Comparison of ENCODE assay signal across 13 cellular contexts in the genomic region with DNA sequence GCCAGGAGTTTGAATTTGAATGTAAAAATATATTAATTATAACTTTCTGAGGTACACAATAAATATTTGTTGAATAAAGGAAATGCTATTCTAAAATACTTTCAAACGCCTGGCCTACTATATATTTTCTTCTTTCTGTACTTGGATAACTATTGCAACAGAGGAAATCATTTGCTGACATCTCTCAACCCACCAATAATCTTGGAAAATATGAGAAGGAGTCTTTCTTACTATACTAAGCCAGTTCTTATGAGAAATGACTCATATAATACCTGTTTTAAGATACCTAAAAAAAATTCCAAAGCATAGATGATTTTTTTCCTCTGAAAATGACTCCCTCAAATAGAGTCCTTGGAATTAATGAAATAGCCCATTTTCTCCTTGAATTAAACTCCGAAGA.
DNase-seq lines count a peak whose midpoint lies in the region; ATAC-seq lines count a peak whose summit lies in the region.
"Had no signal": no experiment of that assay in that cellular context is flagged by ENCODE, and none has a peak within 500 bp of the region (broad histone marks: within the 10 kb centered on the region; RNA-seq: fewer than 3 reads in every experiment).

No MANE protein-coding gene starts in this region.

- POLR2A ChIA-PET in activated CD4-positive, alpha-beta T cell treated with anti-CD3 and anti-CD28 coated beads for 36 hours (lab: Charles Lee), result no interaction called here

- no peaks in the 10 kb centered on the region for H3K27me3 Mint-ChIP-seq in activated CD4-positive, alpha-beta T cell treated with anti-CD3 and anti-CD28 coated beads for 36 hours
- no peaks in the 10 kb centered on the region for H3K27me3 Mint-ChIP-seq in activated T-cell treated with anti-CD3 and anti-CD28 coated beads, Interleukin-2, amount 50 U/mL, for 72 hours (ENCODE audit: low read depth)
- H3K27me3 Mint-ChIP-seq in activated T-helper 1 cell treated with anti-CD3 and anti-CD28 coated beads, Interleukin-12 subunit alpha, Interleukin-12 subunit beta, Interleukin-2, Interleukin-4 antibody, amounts not matched to agents 30 ng/mL and 10 ng/mL and 1 ng/mL, durations not matched to agents 14 hours and 24 hours and 36 hours (ENCODE audit: insufficient read depth), result no peaks in the 10 kb centered on the region
- H3K27me3 Mint-ChIP-seq in stimulated activated naive CD8-positive, alpha-beta T cell treated with anti-CD3 and anti-CD28 coated beads, Interleukin-15, amount 100 ng/mL, for 72 hours, result no peaks in the 10 kb centered on the region
- H3K27me3 Mint-ChIP-seq: CD4-positive, CD25-positive, alpha-beta regulatory T cell had no signal

- H3K4me3 Mint-ChIP-seq in activated CD4-positive, alpha-beta T cell treated with anti-CD3 and anti-CD28 coated beads for 36 hours, result no peak overlapping the region
- H3K4me3 Mint-ChIP-seq in activated T-cell treated with anti-CD3 and anti-CD28 coated beads, Interleukin-2, amount 50 U/mL, for 72 hours, result peak overlapping the region in 1 of 2 donors; percentile 2
- H3K4me3 Mint-ChIP-seq in activated T-helper 1 cell treated with anti-CD3 and anti-CD28 coated beads, Interleukin-12 subunit alpha, Interleukin-12 subunit beta, Interleukin-2, Interleukin-4 antibody, amounts not matched to agents 30 ng/mL and 10 ng/mL and 1 ng/mL, durations not matched to agents 14 hours and 24 hours and 36 hours, result no peak overlapping the region
- H3K4me3 Mint-ChIP-seq in stimulated activated naive CD8-positive, alpha-beta T cell treated with anti-CD3 and anti-CD28 coated beads, Interleukin-15, amount 100 ng/mL, for 72 hours, result no peak overlapping the region
- H3K4me3 Mint-ChIP-seq: CD4-positive, CD25-positive, alpha-beta regulatory T cell; HFFc6 had no signal

- H3K4me1 Mint-ChIP-seq in activated CD4-positive, alpha-beta T cell treated with anti-CD3 and anti-CD28 coated beads for 36 hours, result peaks cover 42% of the 10 kb centered on the region
- H3K4me1 Mint-ChIP-seq in activated T-cell treated with anti-CD3 and anti-CD28 coated beads, Interleukin-2, amount 50 U/mL, for 72 hours (ENCODE audit: low read depth), result peaks cover 34% of the 10 kb centered on the region
- H3K4me1 Mint-ChIP-seq in activated T-helper 1 cell treated with anti-CD3 and anti-CD28 coated beads, Interleukin-12 subunit alpha, Interleukin-12 subunit beta, Interleukin-2, Interleukin-4 antibody, amounts not matched to agents 30 ng/mL and 10 ng/mL and 1 ng/mL, durations not matched to agents 14 hours and 24 hours and 36 hours (ENCODE audit: low read depth), result peaks cover 18% of the 10 kb centered on the region
- peaks cover 32% of the 10 kb centered on the region for H3K4me1 Mint-ChIP-seq in stimulated activated naive CD8-positive, alpha-beta T cell treated with anti-CD3 and anti-CD28 coated beads, Interleukin-15, amount 100 ng/mL, for 72 hours

- peaks cover 1% of the 10 kb centered on the region for H3K9me3 Mint-ChIP-seq in activated CD4-positive, alpha-beta T cell treated with anti-CD3 and anti-CD28 coated beads for 36 hours (ENCODE audit: low read depth)
- H3K9me3 Mint-ChIP-seq in activated T-cell treated with anti-CD3 and anti-CD28 coated beads, Interleukin-2, amount 50 U/mL, for 72 hours, result no peaks in the 10 kb centered on the region
- H3K9me3 Mint-ChIP-seq in activated T-helper 1 cell treated with anti-CD3 and anti-CD28 coated beads, Interleukin-12 subunit alpha, Interleukin-12 subunit beta, Interleukin-2, Interleukin-4 antibody, amounts not matched to agents 30 ng/mL and 10 ng/mL and 1 ng/mL, durations not matched to agents 14 hours and 24 hours and 36 hours, result peaks cover 6% of the 10 kb centered on the region
- no peaks in the 10 kb centered on the region for H3K9me3 Mint-ChIP-seq in stimulated activated naive CD8-positive, alpha-beta T cell treated with anti-CD3 and anti-CD28 coated beads, Interleukin-15, amount 100 ng/mL, for 72 hours
- H3K9me3 Mint-ChIP-seq: CD4-positive, CD25-positive, alpha-beta regulatory T cell; HFFc6 had no signal

- ATAC-seq in activated CD4-positive, alpha-beta T cell treated with anti-CD3 and anti-CD28 coated beads for 36 hours, result peak; percentile 48
- ATAC-seq in activated T-cell treated with anti-CD3 and anti-CD28 coated beads, Interleukin-2, amount 50 U/mL, for 72 hours (replicated peaks in 1 of 2), result peak; percentile 58 to 67
- peak; percentile 61 for ATAC-seq in stimulated activated naive CD8-positive, alpha-beta T cell treated with anti-CD3 and anti-CD28 coated beads, Interleukin-15, amount 100 ng/mL, for 72 hours

- no peak for DNase-seq in activated CD4-positive, alpha-beta T cell treated with anti-CD3 and anti-CD28 coated beads for 36 hours
- no peak for DNase-seq in activated CD4-positive, alpha-beta T cell treated with anti-CD3 and anti-CD28 coated beads for 1 hour
- DNase-seq in activated T-cell treated with anti-CD3 and anti-CD28 coated beads, Interleukin-2, amount 50 U/mL, for 72 hours, result no peak
- no peak for DNase-seq in activated T-cell treated with anti-CD3 and anti-CD28 coated beads, Interleukin-2, amount 50 U/mL, for 48 hours
- DNase-seq in activated T-helper 1 cell treated with anti-CD3 and anti-CD28 coated beads, Interleukin-12 subunit alpha, Interleukin-12 subunit beta, Interleukin-2, Interleukin-4 antibody, amounts not matched to agents 30 ng/mL and 10 ng/mL and 1 ng/mL, durations not matched to agents 14 hours and 24 hours and 36 hours (ENCODE audit: low spot score), result no peak
- DNase-seq in stimulated activated naive CD8-positive, alpha-beta T cell treated with anti-CD3 and anti-CD28 coated beads, Interleukin-15, amount 100 ng/mL, for 72 hours, result no peak
- no peak for DNase-seq in stimulated activated CD4-positive, alpha-beta T cell treated with anti-CD3 and anti-CD28 coated beads, Interleukin-4, amount 100 ng/mL, for 24 hours
- DNase-seq: 8988T; ACHN; CD4-positive, CD25-positive, alpha-beta regulatory T cell; DMS53; GF-D8; HFFc6 had no signal

- peak overlapping the region; percentile 71 for H3K27ac Mint-ChIP-seq in activated CD4-positive, alpha-beta T cell treated with anti-CD3 and anti-CD28 coated beads for 36 hours
- peak overlapping the region; percentile 44 for H3K27ac Mint-ChIP-seq in activated T-cell treated with anti-CD3 and anti-CD28 coated beads, Interleukin-2, amount 50 U/mL, for 72 hours
- H3K27ac Mint-ChIP-seq in activated T-helper 1 cell treated with anti-CD3 and anti-CD28 coated beads, Interleukin-12 subunit alpha, Interleukin-12 subunit beta, Interleukin-2, Interleukin-4 antibody, amounts not matched to agents 30 ng/mL and 10 ng/mL and 1 ng/mL, durations not matched to agents 14 hours and 24 hours and 36 hours, result peak overlapping the region; percentile 74
- no peak overlapping the region for H3K27ac Mint-ChIP-seq in stimulated activated naive CD8-positive, alpha-beta T cell treated with anti-CD3 and anti-CD28 coated beads, Interleukin-15, amount 100 ng/mL, for 72 hours
- H3K27ac Mint-ChIP-seq: CD4-positive, CD25-positive, alpha-beta regulatory T cell; HFFc6 had no signal

- H3K36me3 Mint-ChIP-seq in activated CD4-positive, alpha-beta T cell treated with anti-CD3 and anti-CD28 coated beads for 36 hours (ENCODE audit: low read depth), result peaks cover 22% of the 10 kb centered on the region
- H3K36me3 Mint-ChIP-seq in activated T-cell treated with anti-CD3 and anti-CD28 coated beads, Interleukin-2, amount 50 U/mL, for 72 hours (ENCODE audit: insufficient read depth in 2 of 2), result peaks cover 3% of the 10 kb centered on the region in 2 donors
- H3K36me3 Mint-ChIP-seq in activated T-helper 1 cell treated with anti-CD3 and anti-CD28 coated beads, Interleukin-12 subunit alpha, Interleukin-12 subunit beta, Interleukin-2, Interleukin-4 antibody, amounts not matched to agents 30 ng/mL and 10 ng/mL and 1 ng/mL, durations not matched to agents 14 hours and 24 hours and 36 hours (ENCODE audit: low read depth), result peaks cover 17% of the 10 kb centered on the region

- intact Hi-C loops in activated CD4-positive, alpha-beta T cell treated with anti-CD3 and anti-CD28 coated beads for 36 hours (cut with DNase I, micrococcal nuclease), result loop anchor here (1.0 kb wide), 3 partner anchors 13 to 58 kb away; no protein-coding TSS in a partner anchor
- intact Hi-C loops in activated T-helper 1 cell treated with anti-CD3 and anti-CD28 coated beads, Interleukin-12 subunit alpha, Interleukin-12 subunit beta, Interleukin-2, Interleukin-4 antibody, amounts not matched to agents 30 ng/mL and 10 ng/mL and 1 ng/mL, durations not matched to agents 14 hours and 24 hours and 36 hours (cut with micrococcal nuclease), result loop anchor here (1.0 kb wide), 2 partner anchors 13 to 33 kb away; no protein-coding TSS in a partner anchor

- CTCF ChIA-PET in activated CD4-positive, alpha-beta T cell treated with anti-CD3 and anti-CD28 coated beads for 36 hours (lab: Charles Lee), result no interaction called here

Comparison
In these comparisons a context has a peak if more than half of its experiments do, and no peak if none do; other contexts are left out.
1. H3K27ac Mint-ChIP-seq: peak in activated CD4-positive, alpha-beta T cell treated with anti-CD3 and anti-CD28 coated beads for 36 hours (single experiment), activated T-cell treated with anti-CD3 and anti-CD28 coated beads, Interleukin-2, amount 50 U/mL, for 72 hours (single experiment) and activated T-helper 1 cell treated with anti-CD3 and anti-CD28 coated beads, Interleukin-12 subunit alpha, Interleukin-12 subunit beta, Interleukin-2, Interleukin-4 antibody, amounts not matched to agents 30 ng/mL and 10 ng/mL and 1 ng/mL, durations not matched to agents 14 hours and 24 hours and 36 hours (single experiment); none in stimulated activated naive CD8-positive, alpha-beta T cell treated with anti-CD3 and anti-CD28 coated beads, Interleukin-15, amount 100 ng/mL, for 72 hours (0 of 2).
2. Peak in every context shown above with its lines, with median percentiles within 50 percentile points of each other: ATAC-seq.